In the genomic region with DNA sequence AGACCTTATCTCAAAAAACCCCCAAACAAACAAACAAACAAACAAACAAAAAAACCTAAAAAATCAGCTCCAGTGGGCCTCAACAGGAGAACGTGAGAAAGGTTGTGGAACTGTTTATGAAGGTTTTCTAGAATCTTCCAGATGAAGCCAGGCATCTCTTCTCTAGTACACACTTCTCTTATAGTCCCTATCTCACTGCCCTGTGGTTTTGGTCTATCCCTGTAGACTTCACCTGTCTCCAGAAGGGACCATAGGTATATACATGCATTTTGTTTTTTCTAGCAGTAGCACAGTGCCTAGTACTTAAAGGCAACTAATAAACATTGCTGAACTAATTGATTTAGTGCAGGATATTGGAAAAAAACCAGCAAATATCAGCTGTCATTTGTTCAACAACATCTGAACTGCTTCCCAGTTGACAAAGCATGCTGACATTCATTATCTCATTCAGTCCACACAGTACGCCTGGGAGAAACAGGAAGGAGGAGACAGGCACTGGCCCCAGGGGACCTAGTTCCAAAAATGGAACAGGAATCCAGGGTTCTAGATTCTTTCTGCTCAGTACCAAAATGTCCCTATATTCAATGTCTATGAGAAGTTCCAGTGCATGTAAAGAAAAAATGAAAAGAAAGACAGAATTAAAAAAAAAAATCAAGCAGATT, we compare ENCODE assay signal across 7 cellular contexts. TPM values are rescaled to one million over a fixed set of nuclear protein-coding genes. Genes with fewer than 3 reads are reported as not detected.
"Had no signal": no experiment of that assay in that cellular context is flagged by ENCODE, and none has a peak within 500 bp of the region (broad histone marks: within the 10 kb centered on the region; RNA-seq: fewer than 3 reads in every experiment).

No MANE protein-coding gene starts in this region.

- H3K27ac Mint-ChIP-seq: H9, IgD-negative memory B cell had no signal

- H3K4me1 Mint-ChIP-seq: IgD-negative memory B cell had no signal

- DNase-seq: GM23248, H9, HCEC 1CT, KBM-7 had no signal

- H3K4me3 Mint-ChIP-seq: H9, IgD-negative memory B cell had no signal

- H3K27ac ChIP-seq: GM23248, HL-60 had no signal

- ATAC-seq: HepG2 had no signal

- H3K36me3 Mint-ChIP-seq: IgD-negative memory B cell had no signal

- H3K4me3 ChIP-seq: GM23248 had no signal

RNA-seq across cellular contexts. Expression of gene C10orf67, which starts 59.8 kb away (rescaled TPM):
- total RNA-seq: H9, HepG2 had no signal
